1 cellular context compared by ENCODE assay signal in genomic region chr3:136196401-136197158, GRCh38.
TF ChIP-seq lines count a peak whose summit lies in the region.

No MANE protein-coding gene starts in this region.

TF ChIP-seq in K562, 482 proteins besides CTCF, POLR2A, EP300 and RAD21 (continued from another document and continues in another):
- no peak for TF ChIP-seq HOMEZ (CRISPR knock-in tag; IDR thresholded peaks at IDR 0.05)
- 0 out of 2 replicates have a peak, but pooled peaks have one; percentile 21 for TF ChIP-seq NR1H2 (CRISPR knock-in tag; IDR thresholded peaks at IDR 0.05)
- no peak for TF ChIP-seq ZC3H8 (IDR thresholded peaks at IDR 0.05)
- peak; percentile 7 for TF ChIP-seq PCBP1 (IDR thresholded peaks at IDR 0.05; ENCODE audit: low read depth, low read length, poor library complexity, severe bottlenecking)
- no peak for TF ChIP-seq RFX5 (IDR thresholded peaks at IDR 0.05; ENCODE audit: low read depth, low read length)
- TF ChIP-seq PKNOX1 (IDR thresholded peaks at IDR 0.05): peak; percentile 68
- TF ChIP-seq HMGN3 (IDR thresholded peaks at IDR 0.05; ENCODE audit: borderline replicate concordance, extremely low read depth, insufficient read length, low read depth, low read length): no peak
- TF ChIP-seq ZNF212 (CRISPR knock-in tag; IDR thresholded peaks at IDR 0.05): no peak
- peak; percentile 89 for TF ChIP-seq SUPT5H (IDR thresholded peaks at IDR 0.05)
- TF ChIP-seq NCOA2 (IDR thresholded peaks at IDR 0.05; ENCODE audit: partially characterized antibody in 2 of 2): no peak
- TF ChIP-seq HNRNPH1 (optimal IDR thresholded peaks at IDR 0.05; ENCODE audit: low read depth, low read length): no peak
- TF ChIP-seq PRDM10 (IDR thresholded peaks at IDR 0.05; ENCODE audit: partially characterized antibody): peak; percentile 50
- TF ChIP-seq AFF1 (IDR thresholded peaks at IDR 0.05; ENCODE audit: low read depth in 1 of 2, partially characterized antibody in 2 of 2): peak in 1 of 2 experiments; percentile 53
- TF ChIP-seq ZNF184 (CRISPR knock-in tag; IDR thresholded peaks at IDR 0.05): no peak
- peak; percentile 39 for TF ChIP-seq CREM (IDR thresholded peaks at IDR 0.05; ENCODE audit: low read depth)
- TF ChIP-seq ETS1 (conservative IDR thresholded peaks at IDR 0.05; ENCODE audit: control insufficient read depth, low read depth, low read length): no peak
- no peak for TF ChIP-seq ZNF717 (CRISPR knock-in tag; IDR thresholded peaks at IDR 0.05)
- TF ChIP-seq CHD4 (IDR thresholded peaks at IDR 0.05; ENCODE audit: insufficient read depth, insufficient replicate concordance, low read depth, low read length, poor library complexity, severe bottlenecking): no peak
- 0 out of 2 replicates have a peak, but pooled peaks have one; percentile 23 for TF ChIP-seq ZNF143 (CRISPR knock-in tag; IDR thresholded peaks at IDR 0.05)
- TF ChIP-seq CREBBP (IDR thresholded peaks at IDR 0.05; ENCODE audit: low read depth, low read length): no peak
- TF ChIP-seq ZFP1 (CRISPR knock-in tag; IDR thresholded peaks at IDR 0.05): no peak
- TF ChIP-seq HNRNPLL (IDR thresholded peaks at IDR 0.05; ENCODE audit: low read depth, low read length, poor library complexity, severe bottlenecking): peak; percentile 81
- TF ChIP-seq NCOA6 (IDR thresholded peaks at IDR 0.05): no peak
- peak; percentile 91 for TF ChIP-seq PHF8 (IDR thresholded peaks at IDR 0.05; ENCODE audit: borderline replicate concordance, low read length)
- TF ChIP-seq BRCA1 (IDR thresholded peaks at IDR 0.05): no peak
- no peak for TF ChIP-seq BRCA1 (CRISPR knock-in tag; IDR thresholded peaks at IDR 0.05)
- no peak for TF ChIP-seq BHLHE40 (IDR thresholded peaks at IDR 0.05; ENCODE audit: low read length)
- no peak for TF ChIP-seq ZNF655 (CRISPR knock-in tag; IDR thresholded peaks at IDR 0.05)
- TF ChIP-seq ZNF140 (CRISPR knock-in tag; IDR thresholded peaks at IDR 0.05): no peak
- no peak for TF ChIP-seq SMAD2 (IDR thresholded peaks at IDR 0.05; ENCODE audit: low read depth, low read length)
- no peak for TF ChIP-seq EWSR1 (IDR thresholded peaks at IDR 0.05; ENCODE audit: borderline replicate concordance, low read depth, partially characterized antibody)
- no peak for TF ChIP-seq MYBL2 (IDR thresholded peaks at IDR 0.05; ENCODE audit: low read depth)
- no peak for TF ChIP-seq MYBL2 (CRISPR knock-in tag; IDR thresholded peaks at IDR 0.05; ENCODE audit: borderline replicate concordance)
- peak; percentile 96 for TF ChIP-seq ATF6 (CRISPR knock-in tag; IDR thresholded peaks at IDR 0.05)
- no peak for TF ChIP-seq FOXA1 (IDR thresholded peaks at IDR 0.05; ENCODE audit: borderline replicate concordance)
- TF ChIP-seq ZNF639 (CRISPR knock-in tag; conservative IDR thresholded peaks at IDR 0.05 in 1 of 2, IDR thresholded peaks at IDR 0.05 in 1 of 2): no peak; a peak in 1 of 4 replicates
- no peak for TF ChIP-seq RREB1 (CRISPR knock-in tag; IDR thresholded peaks at IDR 0.05)
